11 cellular contexts compared by ENCODE assay signal in genomic region chr11:117199916-117200812, GRCh38. TPM values are rescaled to one million over a fixed set of nuclear protein-coding genes. Genes with fewer than 3 reads are reported as not detected.
DNase-seq lines count a peak whose midpoint lies in the region; ATAC-seq and TF ChIP-seq lines count a peak whose summit lies in the region.
"Had no signal": no experiment of that assay in that cellular context is flagged by ENCODE, and none has a peak within 500 bp of the region (broad histone marks: within the 10 kb centered on the region; RNA-seq: fewer than 3 reads in every experiment).

No MANE protein-coding gene starts in this region.

- TF ChIP-seq POLR2A in Peyer's patch (IDR thresholded peaks at IDR 0.05): no peak

- no peaks in the 10 kb centered on the region for H3K9me3 ChIP-seq in Peyer's patch
- H3K9me3 ChIP-seq in osteoblast (ENCODE audit: low read depth, low read length): no peaks in the 10 kb centered on the region

- DNase-seq in Peyer's patch: no peak
- no peak for DNase-seq in fibroblast of pulmonary artery (ENCODE audit: low read depth)
- peak; percentile 78 for DNase-seq in osteoblast (ENCODE audit: insufficient read length, low spot score, missing footprints)
- DNase-seq in OCI-M1 (lab: John Stamatoyannopoulos, UW): no peak
- no peak for DNase-seq in NCI-H1436 (lab: John Stamatoyannopoulos, UW)
- DNase-seq: activated CD8-positive, alpha-beta T cell treated with anti-CD3 and anti-CD28 coated beads, Interleukin-2, amount 10 ng/mL, durations not matched to agents 7 days and 5 days; stimulated activated naive CD4-positive, alpha-beta T cell treated with Interleukin-2 at 50 U/mL for 16 hours had no signal

- peak overlapping the region; percentile 91 for H3K4me2 ChIP-seq in osteoblast (ENCODE audit: insufficient read depth, low read length)

- no peaks in the 10 kb centered on the region for H3K27me3 ChIP-seq in ACC112 (ENCODE audit: insufficient read depth, low read length)
- H3K27me3 ChIP-seq in Peyer's patch: no peaks in the 10 kb centered on the region
- no peaks in the 10 kb centered on the region for H3K27me3 ChIP-seq in osteoblast (ENCODE audit: insufficient read depth, low read length)

- peaks cover 14% of the 10 kb centered on the region; the same call in 1 of the 2 replicates for H3K36me3 ChIP-seq in ACC112 (ENCODE audit: insufficient read depth, low read length)
- peaks cover 0 to 50% (median 0%) of the 10 kb centered on the region in 3 donors for H3K36me3 ChIP-seq in Peyer's patch
- H3K36me3 ChIP-seq in osteoblast (ENCODE audit: insufficient read depth, low read length): peaks cover 67% of the 10 kb centered on the region

- H4K20me1 ChIP-seq in osteoblast (ENCODE audit: insufficient read depth, low read length): peaks cover 57% of the 10 kb centered on the region

- ATAC-seq in HG02938 (IDR thresholded peaks at IDR 0.05; ENCODE audit: unreplicated experiment) (no peak), GM18870 (IDR thresholded peaks at IDR 0.05; ENCODE audit: unreplicated experiment) (no peak)
- ATAC-seq: activated CD8-positive, alpha-beta T cell treated with anti-CD3 and anti-CD28 coated beads, Interleukin-2, amount 10 ng/mL, durations not matched to agents 7 days and 5 days had no signal

- H3K79me2 ChIP-seq in ACC112 (ENCODE audit: control insufficient read depth, insufficient read depth, low read length, unreplicated experiment) (peaks cover 38% of the 10 kb centered on the region), osteoblast (ENCODE audit: insufficient read depth, low read length) (peaks cover 68% of the 10 kb centered on the region)

- H3K4me3 ChIP-seq in ACC112 (ENCODE audit: low read depth, low read length) (peak overlapping the region; percentile 74), Peyer's patch (peak overlapping the region; percentile 18 to 44 (median 31)), fibroblast of pulmonary artery (replicated peaks; ENCODE audit: low read depth, low read length) (peak overlapping the region; percentile 67), osteoblast (ENCODE audit: insufficient read depth, low read length) (peak overlapping the region; percentile 96)

- H3K4me1 ChIP-seq in ACC112 (ENCODE audit: control insufficient read depth, insufficient read depth, low read length, unreplicated experiment) (peaks cover 43% of the 10 kb centered on the region), Peyer's patch (peaks cover 0 to 18% (median 0%) of the 10 kb centered on the region in 4 donors), osteoblast (ENCODE audit: insufficient read depth, low read length) (peaks cover 37% of the 10 kb centered on the region)

- TF ChIP-seq CTCF in Peyer's patch (IDR thresholded peaks at IDR 0.05): no peak
- no peak for TF ChIP-seq CTCF in fibroblast of pulmonary artery (IDR thresholded peaks at IDR 0.05; ENCODE audit: low read length, missing control alignments)
- no peak for TF ChIP-seq CTCF in osteoblast (IDR thresholded peaks at IDR 0.05; ENCODE audit: extremely low read depth, low read depth, low read length)

- H2AFZ ChIP-seq in ACC112 (ENCODE audit: low read length, unreplicated experiment) (no peak overlapping the region), osteoblast (ENCODE audit: low read length) (no peak overlapping the region)

- peak overlapping the region; percentile 80 for H3K27ac ChIP-seq in ACC112 (ENCODE audit: low read depth, low read length)
- H3K27ac ChIP-seq in Peyer's patch: peak overlapping the region; percentile 62 to 89 (median 76)
- H3K27ac ChIP-seq in osteoblast (ENCODE audit: low read depth, low read length): peak overlapping the region; percentile 96
- H3K27ac ChIP-seq: C4-2B had no signal

RNA-seq across cellular contexts. Expression of gene TAGLN, which starts 1.0 kb away (rescaled TPM):
- total RNA-seq in Peyer's patch (100 to 1,000 TPM; 110 to 361 (median 254) TPM), osteoblast (3,614 and 3,853 TPM in 2 replicates)

RNA-seq across cellular contexts. Expression of gene SIDT2, which starts 21.6 kb away (rescaled TPM):
- total RNA-seq in Peyer's patch: 100 to 1,000 TPM in 3 of 4 donors, 10 to 100 TPM in 1; 69.3 to 201 (median 162) TPM
- 27.5 and 35.7 TPM in 2 replicates for total RNA-seq in osteoblast

RNA-seq across cellular contexts. Expression of gene PCSK7, which starts 31.7 kb away (rescaled TPM):
- total RNA-seq in Peyer's patch (100 to 1,000 TPM; 136 to 244 (median 171) TPM), osteoblast (44.5 and 51.9 TPM in 2 replicates)

RNA-seq across cellular contexts. Expression of gene RNF214, which starts 32.3 kb away (rescaled TPM):
- 10 to 100 TPM; 10.2 to 32.2 (median 13.4) TPM for total RNA-seq in Peyer's patch
- total RNA-seq in osteoblast: 13.4 and 14.7 TPM in 2 replicates

RNA-seq across cellular contexts. Expression of gene PAFAH1B2, which starts 56.1 kb away (rescaled TPM):
- total RNA-seq in Peyer's patch (10 to 100 TPM; 45.4 to 96.2 (median 66.9) TPM), osteoblast (141 and 151 TPM in 2 replicates)

Comparison
In these comparisons a context has a peak if more than half of its experiments do, and no peak if none do; other contexts are left out.
1. H3K4me3 ChIP-seq: peak in every context shown above with its lines; median percentile 96 in osteoblast; 74 in ACC112; 67 in fibroblast of pulmonary artery; 31 in Peyer's patch.